Comparison of ENCODE assay signal across 8 cellular contexts in genomic region chr1:206496131-206496793, GRCh38. TPM values are rescaled to one million over a fixed set of nuclear protein-coding genes. Genes with fewer than 3 reads are reported as not detected.
DNase-seq lines count a peak whose midpoint lies in the region; ATAC-seq and TF ChIP-seq lines count a peak whose summit lies in the region.

No MANE protein-coding gene starts in this region.

- H3K36me3 ChIP-seq in mucosa of descending colon (ENCODE audit: low read depth) (no peaks in the 10 kb centered on the region), testis (ENCODE audit: low read depth, missing control alignments) (no peaks in the 10 kb centered on the region)

- WGBS in testis, 2 donors, result 57 to 65% methylated on average over 6 of the region's 6 CpGs

- H3K9me3 ChIP-seq in mucosa of descending colon, result no peaks in the 10 kb centered on the region
- H3K9me3 ChIP-seq in testis, result no peaks in the 10 kb centered on the region

- no peak overlapping the region for H3K4me3 ChIP-seq in NB4 (ENCODE audit: low read depth, low read length)
- no peak overlapping the region for H3K4me3 ChIP-seq in mucosa of descending colon
- H3K4me3 ChIP-seq in testis, result no peak overlapping the region

- no peak for TF ChIP-seq CTCF in NB4 (IDR thresholded peaks at IDR 0.05; ENCODE audit: low read depth, low read length)
- TF ChIP-seq CTCF in mucosa of descending colon (IDR thresholded peaks at IDR 0.05), result no peak
- TF ChIP-seq CTCF in testis (IDR thresholded peaks at IDR 0.05), result no peak

- no peaks in the 10 kb centered on the region for H3K27me3 ChIP-seq in testis

- DNase-seq in DMS53 (lab: John Stamatoyannopoulos, UW) (peak; percentile 45), DMS53 treated with DMSO at 0.1 percent for 48 hours (lab: John Stamatoyannopoulos, UW; ENCODE audit: unreplicated experiment) (no peak), NB4 (ENCODE audit: low read depth) (peak; percentile 62), mucosa of descending colon (peak in 1 of 3 donors; percentile 19), testis (no peak), D341Med (ENCODE audit: low spot score) (no peak)

- ATAC-seq in GM21390 (IDR thresholded peaks at IDR 0.05; ENCODE audit: unreplicated experiment) (peak; percentile 59), mucosa of descending colon (peak; percentile 47), GM18873 (IDR thresholded peaks at IDR 0.05; ENCODE audit: low FRiP score, unreplicated experiment) (no peak)

- intact Hi-C loops in mucosa of descending colon (cut with DNase I, micrococcal nuclease) (no loop called here), testis (cut with DNase I; ENCODE audit: low total_unique reads) (loop anchor here (10.0 kb wide), 1 partner anchor 89 kb away; no protein-coding TSS in a partner anchor)

- TF ChIP-seq POLR2A in NB4 (IDR thresholded peaks at IDR 0.05; ENCODE audit: extremely low read depth, insufficient read length) (no peak), testis (IDR thresholded peaks at IDR 0.05) (no peak)

- no peak overlapping the region for H3K27ac ChIP-seq in testis

- H3K4me1 ChIP-seq in mucosa of descending colon (ENCODE audit: low read depth), result peaks cover 3% of the 10 kb centered on the region
- no peaks in the 10 kb centered on the region for H3K4me1 ChIP-seq in testis

RNA-seq across cellular contexts. Expression of gene RASSF5, which starts 11.1 kb away (rescaled TPM):
- 1 to 10 TPM; 5.3 to 7.6 (median 5.8) TPM for total RNA-seq in mucosa of descending colon
- 1 to 10 TPM; 4.3 to 8.4 TPM for total RNA-seq in testis
- polyA plus RNA-seq in testis (ENCODE audit: insufficient read depth, low read depth, low replicate concordance), result 5.9 TPM

RNA-seq across cellular contexts. Expression of gene IKBKE, which starts 26.0 kb away (rescaled TPM):
- total RNA-seq in mucosa of descending colon (10 to 100 TPM in 2 of 3 donors, 1 to 10 TPM in 1; 9.7 to 24.7 (median 16.4) TPM), testis (1 to 10 TPM in 1 of 2 donors, under 1 TPM in 1; 0.99 to 1.0 TPM)
- 1.6 TPM for polyA plus RNA-seq in testis (ENCODE audit: insufficient read depth, low read depth, low replicate concordance)

Comparison
In these comparisons a context has a peak if more than half of its experiments do, and no peak if none do; other contexts are left out.
1. DNase-seq: peak in DMS53 (single experiment) and NB4 (single experiment); none in DMS53 treated with DMSO at 0.1 percent for 48 hours (single experiment), testis (single experiment) and D341Med (single experiment).
2. RNA of gene IKBKE, which starts 26.0 kb away (total RNA-seq): 9.7 to 24.7 TPM in mucosa of descending colon; 0.99 to 1.0 TPM in testis; every median in the first group is over 4 times any median in the second.